Comparison of ENCODE assay signal across 9 cellular contexts in genomic region chr7:105664816-105665525, GRCh38.
DNase-seq lines count a peak whose midpoint lies in the region; ATAC-seq and TF ChIP-seq lines count a peak whose summit lies in the region.
"Had no signal": no experiment of that assay in that cellular context is flagged by ENCODE, and none has a peak within 500 bp of the region (broad histone marks: within the 10 kb centered on the region; RNA-seq: fewer than 3 reads in every experiment).

No MANE protein-coding gene starts in this region.

- DNase-seq in ELR (ENCODE audit: low read depth): peak; percentile 43
- DNase-seq in NCI-H187 (lab: John Stamatoyannopoulos, UW): peak; percentile 50 to 57
- peak; percentile 2 for DNase-seq in T1000 (lab: John Stamatoyannopoulos, UW)
- DNase-seq in mucosa of descending colon: no peak
- DNase-seq in activated CD4-positive, alpha-beta T cell treated with anti-CD3 and anti-CD28 coated beads for 48 hours: no peak
- no peak for DNase-seq in activated CD4-positive, CD25-positive, alpha-beta regulatory T cell (lab: John Stamatoyannopoulos, UW)
- DNase-seq in NCI-H128 (lab: John Stamatoyannopoulos, UW; ENCODE audit: unreplicated experiment): no peak
- DNase-seq in cerebellar cortex (ENCODE audit: low spot score): no peak

- no peak for TF ChIP-seq CTCF in mucosa of descending colon (IDR thresholded peaks at IDR 0.05)

- H3K4me1 ChIP-seq in mucosa of descending colon (ENCODE audit: low read depth): no peaks in the 10 kb centered on the region

- no peaks in the 10 kb centered on the region for H3K36me3 ChIP-seq in mucosa of descending colon (ENCODE audit: low read depth)

- no peaks in the 10 kb centered on the region for H3K9me3 ChIP-seq in mucosa of descending colon

- ATAC-seq in mucosa of descending colon: peak; percentile 37
- ATAC-seq: GM12878 had no signal

- intact Hi-C loops in mucosa of descending colon (cut with DNase I, micrococcal nuclease): no loop called here

- no peak overlapping the region for H3K4me3 ChIP-seq in mucosa of descending colon
- H3K4me3 ChIP-seq: GM12878 had no signal

Comparison
In these comparisons a context has a peak if more than half of its experiments do, and no peak if none do; other contexts are left out.
1. DNase-seq: peak in ELR (single experiment), NCI-H187 (2 of 2) and T1000 (single experiment); none in mucosa of descending colon (0 of 3), activated CD4-positive, alpha-beta T cell treated with anti-CD3 and anti-CD28 coated beads for 48 hours (single experiment), activated CD4-positive, CD25-positive, alpha-beta regulatory T cell (0 of 4), NCI-H128 (single experiment) and cerebellar cortex (single experiment).